10 cellular contexts compared by ENCODE assay signal in the genomic region with DNA sequence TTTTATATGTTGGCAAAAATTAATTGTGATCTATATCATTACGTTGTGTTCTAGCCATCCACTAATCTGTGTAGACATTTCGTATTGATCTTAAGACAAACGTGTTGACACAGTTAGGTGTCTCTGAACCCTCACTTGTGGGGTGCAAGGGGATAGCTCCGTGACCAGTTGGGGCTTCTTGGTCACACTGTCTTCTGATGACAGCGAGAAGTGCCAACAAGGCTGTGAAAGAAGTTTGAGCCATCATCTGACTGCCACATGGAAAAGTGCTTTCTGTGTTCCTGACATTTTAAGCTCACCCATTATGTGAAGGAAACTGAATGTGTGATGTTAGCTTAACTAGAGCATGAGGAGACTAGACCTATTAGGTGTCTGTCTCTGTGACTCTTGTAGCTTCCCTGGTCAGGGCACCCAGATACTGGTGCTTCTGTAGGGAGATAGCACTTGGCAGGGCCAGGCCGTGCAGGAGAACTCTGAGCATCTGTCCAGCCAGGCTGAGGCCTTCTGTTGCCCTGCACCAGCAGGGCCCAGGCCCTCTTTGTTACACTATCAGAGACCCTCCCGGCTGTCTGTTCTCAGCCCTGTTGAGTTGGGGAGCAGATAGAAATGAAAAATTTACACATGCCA.
"Had no signal": no experiment of that assay in that cellular context is flagged by ENCODE, and none has a peak within 500 bp of the region (broad histone marks: within the 10 kb centered on the region; RNA-seq: fewer than 3 reads in every experiment).

No MANE protein-coding gene starts in this region.

- H3K4me1 ChIP-seq: foreskin keratinocyte, right lobe of liver had no signal

- H3K27me3 Mint-ChIP-seq: activated CD4-positive, alpha-beta memory T cell treated with anti-CD3 and anti-CD28 coated beads for 36 hours; activated naive CD8-positive, alpha-beta T cell treated with anti-CD3 and anti-CD28 coated beads for 36 hours had no signal

- DNase-seq: activated CD4-positive, alpha-beta memory T cell treated with anti-CD3 and anti-CD28 coated beads for 36 hours; activated CD4-positive, CD25-positive, alpha-beta regulatory T cell treated with anti-CD3 and anti-CD28 coated beads, Interleukin-2, amount 50 U/mL, for 72 hours; activated naive CD8-positive, alpha-beta T cell treated with anti-CD3 and anti-CD28 coated beads for 36 hours; anterior cingulate cortex; foreskin keratinocyte; right lobe of liver; SIG-M5; stimulated activated CD4-positive, alpha-beta T cell treated with anti-CD3 and anti-CD28 coated beads, Interleukin-1b, Interleukin-23, amount 100 ng/mL, for 48 hours; stimulated activated naive CD4-positive, alpha-beta T cell treated with Interleukin-2 at 50 U/mL for 16 hours had no signal

- H3K27ac Mint-ChIP-seq: activated CD4-positive, alpha-beta memory T cell treated with anti-CD3 and anti-CD28 coated beads for 36 hours; activated naive CD8-positive, alpha-beta T cell treated with anti-CD3 and anti-CD28 coated beads for 36 hours had no signal

- H3K9me3 Mint-ChIP-seq: activated CD4-positive, alpha-beta memory T cell treated with anti-CD3 and anti-CD28 coated beads for 36 hours; activated naive CD8-positive, alpha-beta T cell treated with anti-CD3 and anti-CD28 coated beads for 36 hours; mesothelial cell of epicardium had no signal

- H3K4me3 ChIP-seq: right lobe of liver had no signal

- H3K4me3 Mint-ChIP-seq: activated CD4-positive, alpha-beta memory T cell treated with anti-CD3 and anti-CD28 coated beads for 36 hours; activated naive CD8-positive, alpha-beta T cell treated with anti-CD3 and anti-CD28 coated beads for 36 hours; mesothelial cell of epicardium had no signal

- H3K27ac ChIP-seq: foreskin keratinocyte, right lobe of liver had no signal

- H3K9me3 ChIP-seq: right lobe of liver had no signal

- H3K27me3 ChIP-seq: foreskin keratinocyte, right lobe of liver had no signal

- ATAC-seq: foreskin keratinocyte had no signal
